In genomic region chr7:74187915-74188675, GRCh38 we compare ENCODE assay signal across 11 cellular contexts. TPM values are rescaled to one million over a fixed set of nuclear protein-coding genes. Genes with fewer than 3 reads are reported as not detected.
DNase-seq lines count a peak whose midpoint lies in the region; ATAC-seq and TF ChIP-seq lines count a peak whose summit lies in the region.
"Had no signal": no experiment of that assay in that cellular context is flagged by ENCODE, and none has a peak within 500 bp of the region (broad histone marks: within the 10 kb centered on the region; RNA-seq: fewer than 3 reads in every experiment).

No MANE protein-coding gene starts in this region.

- H3K4me3 Mint-ChIP-seq in activated T-cell treated with anti-CD3 and anti-CD28 coated beads, Interleukin-2, amount 50 U/mL, for 72 hours, result no peak overlapping the region

- H3K27me3 ChIP-seq in right atrium auricular region, result no peaks in the 10 kb centered on the region

- H3K4me3 ChIP-seq in right atrium auricular region, result no peak overlapping the region

- peaks cover 57% of the 10 kb centered on the region for H3K36me3 ChIP-seq in right atrium auricular region

- POLR2A ChIA-PET in HEK293T (lab: Yijun Ruan, JAX), result no interaction called here

- CTCF ChIA-PET in HEK293T (lab: Yijun Ruan, JAX), result no interaction called here

- DNase-seq in activated T-cell treated with anti-CD3 and anti-CD28 coated beads, Interleukin-2, amount 50 U/mL, for 72 hours, result no peak
- no peak for DNase-seq in activated T-cell treated with anti-CD3 and anti-CD28 coated beads, Interleukin-2, amount 50 U/mL, for 48 hours
- peak; percentile 52 for DNase-seq in amniotic epithelial cell (ENCODE audit: low read depth)
- no peak for DNase-seq in right atrium auricular region (ENCODE audit: low spot score)
- DNase-seq in stromal cell of bone marrow (ENCODE audit: low read depth), result peak; percentile 38
- DNase-seq in RPMI8226, result no peak
- DNase-seq in stimulated activated CD4-positive, alpha-beta T cell treated with anti-CD3 and anti-CD28 coated beads, Interleukin-2, amount 100 ng/mL, for 48 hours, result no peak
- DNase-seq in HEK293T (ENCODE audit: extremely low spot score), result no peak
- DNase-seq: activated CD4-positive, alpha-beta T cell treated with anti-CD3 and anti-CD28 coated beads for 1 hour; caudate nucleus; NCI-H1105 treated with DMSO at 0.1 percent for 48 hours had no signal

- peaks cover 49% of the 10 kb centered on the region for H3K4me1 Mint-ChIP-seq in activated T-cell treated with anti-CD3 and anti-CD28 coated beads, Interleukin-2, amount 50 U/mL, for 72 hours (ENCODE audit: low read depth)

- peak overlapping the region; percentile 5 to 21 for H3K27ac ChIP-seq in right atrium auricular region

- peak overlapping the region; percentile 73 for H3K27ac Mint-ChIP-seq in activated T-cell treated with anti-CD3 and anti-CD28 coated beads, Interleukin-2, amount 50 U/mL, for 72 hours

- peaks cover 10 to 57% of the 10 kb centered on the region in 2 donors for H3K36me3 Mint-ChIP-seq in activated T-cell treated with anti-CD3 and anti-CD28 coated beads, Interleukin-2, amount 50 U/mL, for 72 hours (ENCODE audit: insufficient read depth in 2 of 2)

- peaks cover 0 to 61% of the 10 kb centered on the region in 2 donors for H3K4me1 ChIP-seq in right atrium auricular region

- ATAC-seq in activated T-cell treated with anti-CD3 and anti-CD28 coated beads, Interleukin-2, amount 50 U/mL, for 72 hours (replicated peaks in 1 of 2), result no peak

- H3K9me3 Mint-ChIP-seq in activated T-cell treated with anti-CD3 and anti-CD28 coated beads, Interleukin-2, amount 50 U/mL, for 72 hours, result no peaks in the 10 kb centered on the region

- TF ChIP-seq CTCF in right atrium auricular region (IDR thresholded peaks at IDR 0.05), result no peak

- no peaks in the 10 kb centered on the region for H3K9me3 ChIP-seq in right atrium auricular region

- no peaks in the 10 kb centered on the region for H3K27me3 Mint-ChIP-seq in activated T-cell treated with anti-CD3 and anti-CD28 coated beads, Interleukin-2, amount 50 U/mL, for 72 hours (ENCODE audit: low read depth)

TF ChIP-seq in HEK293T, 16 proteins besides CTCF, POLR2A, EP300 and RAD21:
- TF ChIP-seq FOXK2 (IDR thresholded peaks at IDR 0.05), result no peak
- TF ChIP-seq ARNT (IDR thresholded peaks at IDR 0.05), result no peak
- no peak for TF ChIP-seq TARDBP (IDR thresholded peaks at IDR 0.05)
- TF ChIP-seq L3MBTL2 (conservative IDR thresholded peaks at IDR 0.05), result no peak
- TF ChIP-seq ELF4 (IDR thresholded peaks at IDR 0.05), result no peak
- TF ChIP-seq PKNOX1 (IDR thresholded peaks at IDR 0.05), result no peak
- no peak for TF ChIP-seq SUZ12 (IDR thresholded peaks at IDR 0.05)
- TF ChIP-seq FOXM1 (IDR thresholded peaks at IDR 0.05; ENCODE audit: borderline replicate concordance), result no peak
- TF ChIP-seq NFRKB (IDR thresholded peaks at IDR 0.05), result no peak
- TF ChIP-seq ZNF384 (IDR thresholded peaks at IDR 0.05), result no peak
- no peak for TF ChIP-seq FOXA1 (IDR thresholded peaks at IDR 0.05)
- no peak for TF ChIP-seq HDGF (IDR thresholded peaks at IDR 0.05; ENCODE audit: borderline replicate concordance)
- TF ChIP-seq CTBP1 (IDR thresholded peaks at IDR 0.05; ENCODE audit: borderline replicate concordance), result no peak
- no peak for TF ChIP-seq BHLHE40 (IDR thresholded peaks at IDR 0.05; ENCODE audit: borderline replicate concordance)
- TF ChIP-seq SP1 (IDR thresholded peaks at IDR 0.05), result no peak
- no peak for TF ChIP-seq LEF1 (IDR thresholded peaks at IDR 0.05; ENCODE audit: borderline replicate concordance)

RNA-seq across cellular contexts. Expression of gene EIF4H, which starts 13.9 kb away (rescaled TPM):
- 100 to 1,000 TPM; 452 to 457 TPM for total RNA-seq in activated T-cell treated with anti-CD3 and anti-CD28 coated beads, Interleukin-2, amount 50 U/mL, for 72 hours
- total RNA-seq in right atrium auricular region, result 100 to 1,000 TPM; 175 to 203 TPM

RNA-seq across cellular contexts. Expression of gene LAT2, which starts 21.7 kb away (rescaled TPM):
- 1 to 10 TPM; 3.7 to 7.6 TPM for total RNA-seq in activated T-cell treated with anti-CD3 and anti-CD28 coated beads, Interleukin-2, amount 50 U/mL, for 72 hours
- total RNA-seq in right atrium auricular region, result 1 to 10 TPM; 1.4 to 6.1 TPM

Comparison
In these comparisons a context has a peak if more than half of its experiments do, and no peak if none do; other contexts are left out.
1. DNase-seq: peak in amniotic epithelial cell (single experiment) and stromal cell of bone marrow (single experiment); none in activated T-cell treated with anti-CD3 and anti-CD28 coated beads, Interleukin-2, amount 50 U/mL, for 72 hours (0 of 2), activated T-cell treated with anti-CD3 and anti-CD28 coated beads, Interleukin-2, amount 50 U/mL, for 48 hours (0 of 2), right atrium auricular region (single experiment), RPMI8226 (single experiment), stimulated activated CD4-positive, alpha-beta T cell treated with anti-CD3 and anti-CD28 coated beads, Interleukin-2, amount 100 ng/mL, for 48 hours (0 of 2) and HEK293T (single experiment).